ENCODE assay signal across 9 cellular contexts in genomic region chrX:21374994-21375794, GRCh38. TPM values are rescaled to one million over a fixed set of nuclear protein-coding genes. Genes with fewer than 3 reads are reported as not detected.
DNase-seq lines count a peak whose midpoint lies in the region; ATAC-seq and TF ChIP-seq lines count a peak whose summit lies in the region.
"Had no signal": no experiment of that assay in that cellular context is flagged by ENCODE, and none has a peak within 500 bp of the region (broad histone marks: within the 10 kb centered on the region; RNA-seq: fewer than 3 reads in every experiment).

No MANE protein-coding gene starts in this region.

- H3K27me3 Mint-ChIP-seq in IgD-negative memory B cell = peaks cover 1% of the 10 kb centered on the region
- H3K27me3 Mint-ChIP-seq in naive thymus-derived CD8-positive, alpha-beta T cell = no peaks in the 10 kb centered on the region

- CTCF ChIA-PET in AG04449 (lab: Yijun Ruan, JAX) = no interaction called here

- H3K4me3 Mint-ChIP-seq in IgD-negative memory B cell = peak overlapping the region; percentile 86 to 97 (median 95)
- peak overlapping the region; percentile 89 to 93 (median 91) for H3K4me3 Mint-ChIP-seq in naive thymus-derived CD8-positive, alpha-beta T cell

- ATAC-seq in GM19043 (IDR thresholded peaks at IDR 0.05; ENCODE audit: low read depth, unreplicated experiment) (peak; percentile 16), esophagus mucosa (no peak)
- ATAC-seq in naive thymus-derived CD8-positive, alpha-beta T cell = peak in 1 of 2 donors; percentile 9

- POLR2A ChIA-PET in AG04449 (lab: Yijun Ruan, JAX) = no interaction called here
- POLR2A ChIA-PET in naive thymus-derived CD8-positive, alpha-beta T cell (lab: Charles Lee) = interaction anchor here (0.7 to 1.5 kb wide), 4 partner anchors 9 to 75 kb away, joined by 3 to 8 read pairs (median 4); no protein-coding TSS in a partner anchor

- peak overlapping the region in 53 of 59 donors; percentile 20 to 88 (median 75) for H3K27ac ChIP-seq in dorsolateral prefrontal cortex
- H3K27ac ChIP-seq: epithelial cell of prostate had no signal

- no peak for DNase-seq in AG04449 (ENCODE audit: low read depth, low spot score)
- no peak for DNase-seq in dorsolateral prefrontal cortex
- DNase-seq in naive thymus-derived CD8-positive, alpha-beta T cell = peak in 4 of 10 donors; percentile 4 to 44 (median 16)
- no peak for DNase-seq in NCI-H774 (lab: John Stamatoyannopoulos, UW)
- DNase-seq in NCI-H2196 (lab: John Stamatoyannopoulos, UW; ENCODE audit: unreplicated experiment) = no peak

- peaks cover 0 to 81% (median 25%) of the 10 kb centered on the region in 45 donors for H3K27me3 ChIP-seq in dorsolateral prefrontal cortex

- peak overlapping the region in 1 of 3 donors; percentile 86 for H3K27ac Mint-ChIP-seq in IgD-negative memory B cell
- H3K27ac Mint-ChIP-seq in naive thymus-derived CD8-positive, alpha-beta T cell = peak overlapping the region; percentile 56 to 92 (median 84)

- H3K36me3 Mint-ChIP-seq in IgD-negative memory B cell = no peaks in the 10 kb centered on the region
- no peaks in the 10 kb centered on the region for H3K36me3 Mint-ChIP-seq in naive thymus-derived CD8-positive, alpha-beta T cell

- H3K4me1 Mint-ChIP-seq in IgD-negative memory B cell = peaks cover 14 to 34% (median 18%) of the 10 kb centered on the region in 3 donors
- peaks cover 12 to 39% (median 33%) of the 10 kb centered on the region in 4 donors for H3K4me1 Mint-ChIP-seq in naive thymus-derived CD8-positive, alpha-beta T cell

- H3K9me3 Mint-ChIP-seq in IgD-negative memory B cell = no peaks in the 10 kb centered on the region
- H3K9me3 Mint-ChIP-seq in naive thymus-derived CD8-positive, alpha-beta T cell = no peaks in the 10 kb centered on the region

- H3K4me3 ChIP-seq in AG04449 (ENCODE audit: low read depth, low read length) (peak overlapping the region; percentile 51), dorsolateral prefrontal cortex (peak overlapping the region; percentile 20 to 75 (median 61))

- TF ChIP-seq CTCF in AG04449 (IDR thresholded peaks at IDR 0.05; ENCODE audit: insufficient read depth, low read length, missing control alignments) = no peak
- TF ChIP-seq CTCF in dorsolateral prefrontal cortex (IDR thresholded peaks at IDR 0.05 in 54 of 56, conservative IDR thresholded peaks at IDR 0.05 in 2 of 56; ENCODE audit: low read depth in 1 of 56, partially characterized antibody in 56 of 56) = no peak

- intact Hi-C loops in dorsolateral prefrontal cortex (cut with DNase I) = loop anchor here in 1 of 2 donors (10.0 kb wide), 1 partner anchor 460 kb away; the partner anchor contains the start of gene MBTPS2

RNA-seq across cellular contexts. Expression of gene CNKSR2, which starts 1.0 kb away (rescaled TPM):
- polyA plus RNA-seq in IgD-negative memory B cell = 4.0 TPM
- 100 to 1,000 TPM in 114 of 120 experiments, 10 to 100 TPM in 6; 61.4 to 226 (median 160) TPM for total RNA-seq in dorsolateral prefrontal cortex
- 10 to 100 TPM; 19.9 to 20.6 TPM for total RNA-seq in naive thymus-derived CD8-positive, alpha-beta T cell
- polyA plus RNA-seq in naive thymus-derived CD8-positive, alpha-beta T cell = 1 to 10 TPM; 5.9 to 7.1 (median 6.0) TPM
- not detected for total RNA-seq in esophagus mucosa

Comparison
In these comparisons a context has a peak if more than half of its experiments do, and no peak if none do; other contexts are left out.
1. RNA of gene CNKSR2, which starts 1.0 kb away (total RNA-seq): 61.4 to 226 TPM in dorsolateral prefrontal cortex and 19.9 to 20.6 TPM in naive thymus-derived CD8-positive, alpha-beta T cell; not detected in esophagus mucosa (single experiment); every median in the first group is over 10 times any median in the second.